8 cellular contexts compared by ENCODE assay signal in genomic region chr1:84505167-84506001, GRCh38. TPM values are rescaled to one million over a fixed set of nuclear protein-coding genes. Genes with fewer than 3 reads are reported as not detected.
A peak's percentile ranks its signal among the peaks of the same experiment; 100 is the strongest.
DNase-seq lines count a peak whose midpoint lies in the region; ATAC-seq and TF ChIP-seq lines count a peak whose summit lies in the region.

No MANE protein-coding gene starts in this region.

- DNase-seq in AML-193 (lab: John Stamatoyannopoulos, UW) (peak; percentile 57 to 62), NCI-H1417 (lab: John Stamatoyannopoulos, UW) (peak in 2 of 3 experiments; percentile 83 to 92), WTC11 (ENCODE audit: low spot score) (no peak), fibroblast of villous mesenchyme (ENCODE audit: low read depth) (peak; percentile 61), ureter (ENCODE audit: low spot score) (no peak)

- no peaks in the 10 kb centered on the region for H3F3A ChIP-seq in neural cell (ENCODE audit: insufficient read depth, low read length, poor library complexity, severe bottlenecking)

- H4K20me1 ChIP-seq in neural cell (ENCODE audit: insufficient read depth), result no peaks in the 10 kb centered on the region

- H3K9me2 ChIP-seq in neural cell (ENCODE audit: insufficient read depth, low read length), result no peaks in the 10 kb centered on the region

- POLR2A ChIA-PET in WTC11 (lab: Charles Lee), result interaction anchor here (1.3 to 1.7 kb wide), 2 partner anchors 67 to 68 kb away, joined by 5 to 7 read pairs; partner anchors contain the start of gene CTBS

- peaks cover 6% of the 10 kb centered on the region; the same call in 1 of the 2 replicates for H3K36me3 Mint-ChIP-seq in WTC11

- H3K9me3 Mint-ChIP-seq in WTC11, result peaks cover 11% of the 10 kb centered on the region

- ATAC-seq in GM18499 (IDR thresholded peaks at IDR 0.05; ENCODE audit: insufficient read depth, unreplicated experiment), result peak; percentile 10
- ATAC-seq in HG02852 (IDR thresholded peaks at IDR 0.05; ENCODE audit: unreplicated experiment), result peak; percentile 32
- peak; percentile 28 for ATAC-seq in WTC11

- peaks cover 32% of the 10 kb centered on the region for H3K79me2 ChIP-seq in neural cell (replicated peaks; ENCODE audit: insufficient read depth, low read length)

- no peaks in the 10 kb centered on the region for H3K27me3 ChIP-seq in neural cell (ENCODE audit: insufficient read depth, low read depth, low read length)

- H3K4me1 Mint-ChIP-seq in WTC11, result peaks cover 44% of the 10 kb centered on the region

- TF ChIP-seq CTCF in WTC11 (IDR thresholded peaks at IDR 0.05) (no peak), fibroblast of villous mesenchyme (IDR thresholded peaks at IDR 0.05; ENCODE audit: insufficient read depth, low read depth, low read length) (no peak), neural cell (IDR thresholded peaks at IDR 0.05; ENCODE audit: poor library complexity, severe bottlenecking) (no peak)

- H3K27me3 Mint-ChIP-seq in WTC11 (ENCODE audit: low read depth), result no peaks in the 10 kb centered on the region; the same call in 1 of the 2 replicates

- TF ChIP-seq RAD21 in neural cell (conservative IDR thresholded peaks at IDR 0.05), result no peak

- H2AFZ ChIP-seq in neural cell (ENCODE audit: low read depth, low read length), result no peak overlapping the region

- H3K4me2 ChIP-seq in neural cell (ENCODE audit: low read length), result peak overlapping the region; percentile 13

- H3K4me3 Mint-ChIP-seq in WTC11, result peak overlapping the region; percentile 100

- no peak overlapping the region for H3K27ac ChIP-seq in neural cell (ENCODE audit: low read length)

- CTCF ChIA-PET in WTC11 (lab: Charles Lee), result interaction anchor here (1.0 to 2.0 kb wide), 13 partner anchors 67 to 439 kb away, joined by 3 to 12 read pairs (median 5); partner anchors contain the start of gene CTBS

- no peaks in the 10 kb centered on the region for H3K36me3 ChIP-seq in neural cell (ENCODE audit: insufficient read depth, low read length)

- TF ChIP-seq EP300 in neural cell (conservative IDR thresholded peaks at IDR 0.05; ENCODE audit: poor library complexity, severe bottlenecking), result no peak

- no peaks in the 10 kb centered on the region for H3K9me3 ChIP-seq in neural cell (ENCODE audit: low read length)

- H3K9ac ChIP-seq in neural cell (ENCODE audit: low read length), result no peak overlapping the region

- H3K27ac Mint-ChIP-seq in WTC11, result peak overlapping the region; percentile 99

- peak overlapping the region; percentile 77 for H3K4me3 ChIP-seq in fibroblast of villous mesenchyme (ENCODE audit: low read depth, low read length)
- peak overlapping the region; percentile 91 for H3K4me3 ChIP-seq in neural cell (ENCODE audit: low read length)

TF ChIP-seq in WTC11, 78 proteins besides CTCF, POLR2A, EP300 and RAD21 (continues in another document):
- peak; percentile 96 for TF ChIP-seq GABPB1 (CRISPR knock-in tag; IDR thresholded peaks at IDR 0.05)
- TF ChIP-seq NR3C1 (CRISPR knock-in tag; conservative IDR thresholded peaks at IDR 0.05; ENCODE audit: low read depth), result no peak
- TF ChIP-seq ESRRA (CRISPR knock-in tag; IDR thresholded peaks at IDR 0.05; ENCODE audit: borderline replicate concordance), result 0 out of 2 replicates have a peak, but pooled peaks have one; percentile 69
- TF ChIP-seq, protein P1, sequence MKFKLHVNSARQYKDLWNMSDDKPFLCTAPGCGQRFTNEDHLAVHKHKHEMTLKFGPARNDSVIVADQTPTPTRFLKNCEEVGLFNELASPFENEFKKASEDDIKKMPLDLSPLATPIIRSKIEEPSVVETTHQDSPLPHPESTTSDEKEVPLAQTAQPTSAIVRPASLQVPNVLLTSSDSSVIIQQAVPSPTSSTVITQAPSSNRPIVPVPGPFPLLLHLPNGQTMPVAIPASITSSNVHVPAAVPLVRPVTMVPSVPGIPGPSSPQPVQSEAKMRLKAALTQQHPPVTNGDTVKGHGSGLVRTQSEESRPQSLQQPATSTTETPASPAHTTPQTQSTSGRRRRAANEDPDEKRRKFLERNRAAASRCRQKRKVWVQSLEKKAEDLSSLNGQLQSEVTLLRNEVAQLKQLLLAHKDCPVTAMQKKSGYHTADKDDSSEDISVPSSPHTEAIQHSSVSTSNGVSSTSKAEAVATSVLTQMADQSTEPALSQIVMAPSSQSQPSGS (CRISPR knock-in tag; IDR thresholded peaks at IDR 0.05; ENCODE audit: borderline replicate concordance, low read depth), result no peak
- no peak for TF ChIP-seq AR (CRISPR knock-in tag; IDR thresholded peaks at IDR 0.05)
- TF ChIP-seq ZNF423 (CRISPR knock-in tag; IDR thresholded peaks at IDR 0.05), result no peak
- no peak for TF ChIP-seq NFYB (CRISPR knock-in tag; conservative IDR thresholded peaks at IDR 0.05; ENCODE audit: low read depth)
- TF ChIP-seq NFATC4 (CRISPR knock-in tag; IDR thresholded peaks at IDR 0.05), result no peak

TF ChIP-seq in neural cell, 6 proteins besides CTCF, POLR2A, EP300 and RAD21:
- TF ChIP-seq EZH2 (IDR thresholded peaks at IDR 0.05; ENCODE audit: borderline replicate concordance, insufficient read depth, low read length, poor library complexity, severe bottlenecking), result no peak
- TF ChIP-seq TAF1 (IDR thresholded peaks at IDR 0.05; ENCODE audit: low read depth), result no peak
- no peak for TF ChIP-seq MXI1 (conservative IDR thresholded peaks at IDR 0.05; ENCODE audit: poor library complexity, severe bottlenecking)
- no peak for TF ChIP-seq POLR2AphosphoS5 (IDR thresholded peaks at IDR 0.05)
- TF ChIP-seq SMC3 (conservative IDR thresholded peaks at IDR 0.05; ENCODE audit: poor library complexity), result no peak
- TF ChIP-seq, protein P2, sequence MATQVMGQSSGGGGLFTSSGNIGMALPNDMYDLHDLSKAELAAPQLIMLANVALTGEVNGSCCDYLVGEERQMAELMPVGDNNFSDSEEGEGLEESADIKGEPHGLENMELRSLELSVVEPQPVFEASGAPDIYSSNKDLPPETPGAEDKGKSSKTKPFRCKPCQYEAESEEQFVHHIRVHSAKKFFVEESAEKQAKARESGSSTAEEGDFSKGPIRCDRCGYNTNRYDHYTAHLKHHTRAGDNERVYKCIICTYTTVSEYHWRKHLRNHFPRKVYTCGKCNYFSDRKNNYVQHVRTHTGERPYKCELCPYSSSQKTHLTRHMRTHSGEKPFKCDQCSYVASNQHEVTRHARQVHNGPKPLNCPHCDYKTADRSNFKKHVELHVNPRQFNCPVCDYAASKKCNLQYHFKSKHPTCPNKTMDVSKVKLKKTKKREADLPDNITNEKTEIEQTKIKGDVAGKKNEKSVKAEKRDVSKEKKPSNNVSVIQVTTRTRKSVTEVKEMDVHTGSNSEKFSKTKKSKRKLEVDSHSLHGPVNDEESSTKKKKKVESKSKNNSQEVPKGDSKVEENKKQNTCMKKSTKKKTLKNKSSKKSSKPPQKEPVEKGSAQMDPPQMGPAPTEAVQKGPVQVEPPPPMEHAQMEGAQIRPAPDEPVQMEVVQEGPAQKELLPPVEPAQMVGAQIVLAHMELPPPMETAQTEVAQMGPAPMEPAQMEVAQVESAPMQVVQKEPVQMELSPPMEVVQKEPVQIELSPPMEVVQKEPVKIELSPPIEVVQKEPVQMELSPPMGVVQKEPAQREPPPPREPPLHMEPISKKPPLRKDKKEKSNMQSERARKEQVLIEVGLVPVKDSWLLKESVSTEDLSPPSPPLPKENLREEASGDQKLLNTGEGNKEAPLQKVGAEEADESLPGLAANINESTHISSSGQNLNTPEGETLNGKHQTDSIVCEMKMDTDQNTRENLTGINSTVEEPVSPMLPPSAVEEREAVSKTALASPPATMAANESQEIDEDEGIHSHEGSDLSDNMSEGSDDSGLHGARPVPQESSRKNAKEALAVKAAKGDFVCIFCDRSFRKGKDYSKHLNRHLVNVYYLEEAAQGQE (IDR thresholded peaks at IDR 0.05; ENCODE audit: borderline replicate concordance), result no peak

RNA-seq across cellular contexts. Expression of gene SPATA1, which starts 0.8 kb away (rescaled TPM):
- 0.85 to 0.92 TPM in 2 of 3 replicates, not detected in the other for total RNA-seq in WTC11 (2021)
- total RNA-seq in fibroblast of villous mesenchyme, result 0.43 and 0.97 TPM in 2 replicates
- polyA plus RNA-seq in neural cell, result 0.17 TPM in 1 of 2 replicates, not detected in the other
- polyA minus RNA-seq in neural cell, result 2.3 TPM in 1 of 2 replicates, not detected in the other
- 0.96 TPM for total RNA-seq in ureter

RNA-seq across cellular contexts. Expression of gene GNG5, which starts 1.0 kb away (rescaled TPM):
- total RNA-seq in WTC11 (2021) (108 to 122 TPM (median 111 TPM) in 3 replicates), fibroblast of villous mesenchyme (17.3 and 20.9 TPM in 2 replicates), ureter (105 TPM)
- 1.5 TPM in 1 of 2 replicates, not detected in the other for polyA plus RNA-seq in neural cell
- 0.97 and 1.6 TPM in 2 replicates for polyA minus RNA-seq in neural cell

RNA-seq across cellular contexts. Expression of gene RPF1, which starts 26.3 kb away (rescaled TPM):
- total RNA-seq in WTC11 (2021) (30.3 to 33.8 TPM (median 31.7 TPM) in 3 replicates), fibroblast of villous mesenchyme (31.9 and 38.4 TPM in 2 replicates), ureter (32.2 TPM)
- polyA plus RNA-seq in neural cell, result 64.3 and 65.1 TPM in 2 replicates
- 55.0 and 58.7 TPM in 2 replicates for polyA minus RNA-seq in neural cell

Comparison
In these comparisons a context has a peak if more than half of its experiments do, and no peak if none do; other contexts are left out.
1. DNase-seq: peak in AML-193 (2 of 2), NCI-H1417 (2 of 3) and fibroblast of villous mesenchyme (single experiment); none in WTC11 (single experiment) and ureter (single experiment).
2. Peak in every context shown above with its lines, with median percentiles within 50 percentile points of each other: ATAC-seq.